In genomic region chr3:188298585-188298984, GRCh38 we compare ENCODE assay signal across 1 cellular context.
TF ChIP-seq lines count a peak whose summit lies in the region.

No MANE protein-coding gene starts in this region.

TF ChIP-seq in GM23338, 12 proteins besides CTCF, POLR2A, EP300 and RAD21 (continued from another document):
- no peak for TF ChIP-seq STAT1 (IDR thresholded peaks at IDR 0.05; ENCODE audit: unreplicated experiment)
- TF ChIP-seq, protein P1, sequence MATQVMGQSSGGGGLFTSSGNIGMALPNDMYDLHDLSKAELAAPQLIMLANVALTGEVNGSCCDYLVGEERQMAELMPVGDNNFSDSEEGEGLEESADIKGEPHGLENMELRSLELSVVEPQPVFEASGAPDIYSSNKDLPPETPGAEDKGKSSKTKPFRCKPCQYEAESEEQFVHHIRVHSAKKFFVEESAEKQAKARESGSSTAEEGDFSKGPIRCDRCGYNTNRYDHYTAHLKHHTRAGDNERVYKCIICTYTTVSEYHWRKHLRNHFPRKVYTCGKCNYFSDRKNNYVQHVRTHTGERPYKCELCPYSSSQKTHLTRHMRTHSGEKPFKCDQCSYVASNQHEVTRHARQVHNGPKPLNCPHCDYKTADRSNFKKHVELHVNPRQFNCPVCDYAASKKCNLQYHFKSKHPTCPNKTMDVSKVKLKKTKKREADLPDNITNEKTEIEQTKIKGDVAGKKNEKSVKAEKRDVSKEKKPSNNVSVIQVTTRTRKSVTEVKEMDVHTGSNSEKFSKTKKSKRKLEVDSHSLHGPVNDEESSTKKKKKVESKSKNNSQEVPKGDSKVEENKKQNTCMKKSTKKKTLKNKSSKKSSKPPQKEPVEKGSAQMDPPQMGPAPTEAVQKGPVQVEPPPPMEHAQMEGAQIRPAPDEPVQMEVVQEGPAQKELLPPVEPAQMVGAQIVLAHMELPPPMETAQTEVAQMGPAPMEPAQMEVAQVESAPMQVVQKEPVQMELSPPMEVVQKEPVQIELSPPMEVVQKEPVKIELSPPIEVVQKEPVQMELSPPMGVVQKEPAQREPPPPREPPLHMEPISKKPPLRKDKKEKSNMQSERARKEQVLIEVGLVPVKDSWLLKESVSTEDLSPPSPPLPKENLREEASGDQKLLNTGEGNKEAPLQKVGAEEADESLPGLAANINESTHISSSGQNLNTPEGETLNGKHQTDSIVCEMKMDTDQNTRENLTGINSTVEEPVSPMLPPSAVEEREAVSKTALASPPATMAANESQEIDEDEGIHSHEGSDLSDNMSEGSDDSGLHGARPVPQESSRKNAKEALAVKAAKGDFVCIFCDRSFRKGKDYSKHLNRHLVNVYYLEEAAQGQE (IDR thresholded peaks at IDR 0.05; ENCODE audit: unreplicated experiment): no peak
- TF ChIP-seq NANOG (IDR thresholded peaks at IDR 0.05; ENCODE audit: borderline replicate concordance): no peak
